ENCODE assay signal across 8 cellular contexts in the genomic region with DNA sequence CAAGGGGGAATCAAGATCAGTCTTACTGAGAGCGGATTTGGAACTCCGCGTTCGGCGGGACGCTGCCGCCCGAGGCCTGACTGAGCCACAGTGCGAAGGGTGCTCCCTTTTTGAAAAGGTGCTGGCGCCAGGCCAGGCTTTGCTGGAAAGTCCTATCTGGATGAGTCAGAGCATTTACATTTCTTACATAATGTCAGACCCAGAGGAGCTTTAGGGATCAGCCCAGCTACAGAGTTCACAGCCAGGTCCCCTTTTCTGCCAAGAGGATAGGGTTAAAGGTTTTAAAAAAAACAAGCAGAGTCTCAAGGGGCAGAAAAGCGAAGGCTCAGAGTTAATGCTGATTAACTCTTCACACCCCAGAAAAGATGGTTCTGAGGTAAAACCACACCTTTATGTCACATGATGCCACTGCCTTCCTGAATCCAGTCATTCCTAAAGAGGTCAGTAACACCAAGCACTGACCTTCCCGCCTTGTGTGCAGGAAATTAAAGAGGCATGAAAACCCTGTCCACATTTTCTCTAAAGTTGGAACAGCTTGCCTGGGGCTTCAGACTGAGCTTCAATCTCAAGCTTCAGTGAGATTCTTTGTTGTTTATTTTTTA. TPM values are rescaled to one million over a fixed set of nuclear protein-coding genes. Genes with fewer than 3 reads are reported as not detected.
DNase-seq lines count a peak whose midpoint lies in the region; ATAC-seq and TF ChIP-seq lines count a peak whose summit lies in the region.

No MANE protein-coding gene starts in this region.

- peak overlapping the region; percentile 28 for H3K4me3 ChIP-seq in endocrine pancreas (ENCODE audit: control insufficient read depth, insufficient read depth, low read length)
- H3K4me3 ChIP-seq in mucosa of descending colon: no peak overlapping the region

- peak; percentile 43 for ATAC-seq in HG02970 (IDR thresholded peaks at IDR 0.05; ENCODE audit: low FRiP score, unreplicated experiment)
- ATAC-seq in mucosa of descending colon: peak; percentile 79
- ATAC-seq in stimulated activated naive CD8-positive, alpha-beta T cell treated with anti-CD3 and anti-CD28 coated beads, Interleukin-15, Interleukin-2, amounts not matched to agents 100 U/mL and 50 U/mL, for 24 hours: peak; percentile 48

- peak overlapping the region; percentile 27 for H3K9ac ChIP-seq in endocrine pancreas (ENCODE audit: control insufficient read depth, insufficient read depth, low read length)

- no peak for TF ChIP-seq CTCF in mucosa of descending colon (IDR thresholded peaks at IDR 0.05)

- peak; percentile 75 for DNase-seq in DMS79 treated with DMSO at 0.1 percent for 48 hours (lab: John Stamatoyannopoulos, UW)
- no peak for DNase-seq in DMS79 (lab: John Stamatoyannopoulos, UW)
- DNase-seq in NCI-H2196 treated with DMSO at 0.1 percent for 48 hours (lab: John Stamatoyannopoulos, UW; ENCODE audit: unreplicated experiment): peak; percentile 6
- peak; percentile 83 to 86 for DNase-seq in activated CD4-positive, alpha-beta T cell treated with anti-CD3 and anti-CD28 coated beads, Interleukin-2, amount 50 U/mL, for 48 hours
- peak; percentile 91 to 94 (median 93) for DNase-seq in mucosa of descending colon
- peak; percentile 79 for DNase-seq in stimulated activated naive CD8-positive, alpha-beta T cell treated with anti-CD3 and anti-CD28 coated beads, Interleukin-15, Interleukin-2, amounts not matched to agents 100 U/mL and 50 U/mL, for 24 hours

- intact Hi-C loops in mucosa of descending colon (cut with DNase I, micrococcal nuclease): no loop called here

- no peaks in the 10 kb centered on the region for H3K36me3 ChIP-seq in endocrine pancreas (ENCODE audit: control insufficient read depth, insufficient read depth, low read length)
- no peaks in the 10 kb centered on the region for H3K36me3 ChIP-seq in mucosa of descending colon (ENCODE audit: low read depth)

- H3K27me3 ChIP-seq in endocrine pancreas (ENCODE audit: control insufficient read depth, insufficient read depth, low read length): no peaks in the 10 kb centered on the region

- no peaks in the 10 kb centered on the region for H3K9me3 ChIP-seq in endocrine pancreas (ENCODE audit: control insufficient read depth, low read length)
- H3K9me3 ChIP-seq in mucosa of descending colon: no peaks in the 10 kb centered on the region

- H3K4me1 ChIP-seq in endocrine pancreas (ENCODE audit: control insufficient read depth, insufficient read depth, low read length) (no peaks in the 10 kb centered on the region), mucosa of descending colon (ENCODE audit: low read depth) (peaks cover 24% of the 10 kb centered on the region)

RNA-seq across cellular contexts. Expression of a gene that starts 11.7 kb away (rescaled TPM):
- total RNA-seq in mucosa of descending colon: 10 to 100 TPM; 29.4 to 39.6 (median 33.6) TPM

RNA-seq across cellular contexts. Expression of a gene that starts 22.9 kb away (rescaled TPM):
- 10 to 100 TPM in 1 of 3 donors, 1 to 10 TPM in 2; 2.7 to 10.8 (median 4.7) TPM for total RNA-seq in mucosa of descending colon
